ENCODE assay signal across 10 cellular contexts in genomic region chr10:17144757-17145156, GRCh38. TPM values are rescaled to one million over a fixed set of nuclear protein-coding genes. Genes with fewer than 3 reads are reported as not detected.
DNase-seq lines count a peak whose midpoint lies in the region; ATAC-seq and TF ChIP-seq lines count a peak whose summit lies in the region.
"Had no signal": no experiment of that assay in that cellular context is flagged by ENCODE, and none has a peak within 500 bp of the region (broad histone marks: within the 10 kb centered on the region; RNA-seq: fewer than 3 reads in every experiment).

No MANE protein-coding gene starts in this region.

- H3K4me1 Mint-ChIP-seq in T-helper 2 cell treated with Interferon-gamma antibody and Interleukin-4, amounts not matched to agents 5 μg/mL and 100 μg/mL, for 36 hours (ENCODE audit: low read depth) = peaks cover 33% of the 10 kb centered on the region

- no peaks in the 10 kb centered on the region for H3K27me3 Mint-ChIP-seq in T-helper 2 cell treated with Interferon-gamma antibody and Interleukin-4, amounts not matched to agents 5 μg/mL and 100 μg/mL, for 36 hours (ENCODE audit: low read depth)
- H3K27me3 Mint-ChIP-seq: dendritic cell treated with granulocyte-macrophage colony-stimulating factor and Interleukin-4, amounts not matched to agents 40 ng/mL and 50 ng/mL, for 4 days had no signal

- no peaks in the 10 kb centered on the region for H3K4me1 ChIP-seq in left lung

- H3K9me3 ChIP-seq in left lung = no peaks in the 10 kb centered on the region

- no peaks in the 10 kb centered on the region for H3K36me3 Mint-ChIP-seq in T-helper 2 cell treated with Interferon-gamma antibody and Interleukin-4, amounts not matched to agents 5 μg/mL and 100 μg/mL, for 36 hours (ENCODE audit: low read depth)

- in situ Hi-C loops in astrocyte of the spinal cord (cut with HindIII; ENCODE audit: low sequenced_read_pairs) = no loop called here

- no peak overlapping the region for H3K4me3 ChIP-seq in astrocyte of the spinal cord (ENCODE audit: low read depth, low read length)
- H3K4me3 ChIP-seq in left lung = no peak overlapping the region

- peak; percentile 65 for DNase-seq in T-helper 2 cell treated with Interferon-gamma antibody and Interleukin-4, amounts not matched to agents 5 μg/mL and 100 μg/mL, for 36 hours (ENCODE audit: low spot score)
- DNase-seq in astrocyte of the spinal cord (ENCODE audit: low read depth, low spot score) (peak; percentile 24), left lung (no peak), NCI-H2171 treated with DMSO at 0.1 percent for 48 hours (lab: John Stamatoyannopoulos, UW) (no peak), sciatic nerve (ENCODE audit: low spot score) (no peak)
- peak; percentile 23 for DNase-seq in stimulated activated CD8-positive, alpha-beta memory T cell treated with anti-CD3 and anti-CD28 coated beads, Interleukin-12 subunit alpha, Interleukin-12 subunit beta, amount 100 ng/mL, for 24 hours (ENCODE audit: extremely low read depth)
- DNase-seq: T1000 had no signal

- no peaks in the 10 kb centered on the region for H3K36me3 ChIP-seq in left lung

- peak overlapping the region; percentile 29 for H3K4me3 Mint-ChIP-seq in T-helper 2 cell treated with Interferon-gamma antibody and Interleukin-4, amounts not matched to agents 5 μg/mL and 100 μg/mL, for 36 hours
- H3K4me3 Mint-ChIP-seq: dendritic cell treated with granulocyte-macrophage colony-stimulating factor and Interleukin-4, amounts not matched to agents 40 ng/mL and 50 ng/mL, for 4 days had no signal

- H3K27ac ChIP-seq in left lung = no peak overlapping the region

- H3K27ac Mint-ChIP-seq in T-helper 2 cell treated with Interferon-gamma antibody and Interleukin-4, amounts not matched to agents 5 μg/mL and 100 μg/mL, for 36 hours = peak overlapping the region; percentile 42
- H3K27ac Mint-ChIP-seq: dendritic cell treated with granulocyte-macrophage colony-stimulating factor and Interleukin-4, amounts not matched to agents 40 ng/mL and 50 ng/mL, for 4 days had no signal

- no peaks in the 10 kb centered on the region for H3K27me3 ChIP-seq in left lung

- intact Hi-C loops in left lung (cut with DNase I) = no loop called here
- intact Hi-C loops in sciatic nerve (cut with DNase I) = no loop called here

- no peaks in the 10 kb centered on the region for H3K9me3 Mint-ChIP-seq in T-helper 2 cell treated with Interferon-gamma antibody and Interleukin-4, amounts not matched to agents 5 μg/mL and 100 μg/mL, for 36 hours

- TF ChIP-seq CTCF in astrocyte of the spinal cord (IDR thresholded peaks at IDR 0.05; ENCODE audit: low read depth, low read length) (no peak), left lung (IDR thresholded peaks at IDR 0.05) (no peak)

- peak; percentile 62 for ATAC-seq in GM21576 (IDR thresholded peaks at IDR 0.05; ENCODE audit: unreplicated experiment)
- ATAC-seq in GM21381 (IDR thresholded peaks at IDR 0.05; ENCODE audit: unreplicated experiment) = no peak
- no peak for ATAC-seq in left lung
- ATAC-seq in sciatic nerve = no peak

RNA-seq across cellular contexts. Expression of gene CUBN, which starts 15.1 kb away (rescaled TPM):
- total RNA-seq in left lung = 1 to 10 TPM; 1.5 to 2.2 TPM
- total RNA-seq in sciatic nerve = 27.6 TPM

RNA-seq across cellular contexts. Expression of gene TRDMT1, which starts 56.7 kb away (rescaled TPM):
- total RNA-seq in left lung = 10 to 100 TPM in 1 of 2 donors, 1 to 10 TPM in 1; 6.6 to 11.5 TPM
- 13.2 TPM for total RNA-seq in sciatic nerve

Comparison
In these comparisons a context has a peak if more than half of its experiments do, and no peak if none do; other contexts are left out.
1. DNase-seq: peak in T-helper 2 cell treated with Interferon-gamma antibody and Interleukin-4, amounts not matched to agents 5 μg/mL and 100 μg/mL, for 36 hours (single experiment), astrocyte of the spinal cord (single experiment) and stimulated activated CD8-positive, alpha-beta memory T cell treated with anti-CD3 and anti-CD28 coated beads, Interleukin-12 subunit alpha, Interleukin-12 subunit beta, amount 100 ng/mL, for 24 hours (single experiment); none in left lung (0 of 2), NCI-H2171 treated with DMSO at 0.1 percent for 48 hours (single experiment) and sciatic nerve (single experiment).